In genomic region chr1:1547476-1547875, GRCh38 we compare ENCODE assay signal across 31 cellular contexts. TPM values are rescaled to one million over a fixed set of nuclear protein-coding genes. Genes with fewer than 3 reads are reported as not detected.
"Had no signal": no experiment of that assay in that cellular context is flagged by ENCODE, and none has a peak within 500 bp of the region (broad histone marks: within the 10 kb centered on the region; RNA-seq: fewer than 3 reads in every experiment).

No MANE protein-coding gene starts in this region.

- H3K27ac Mint-ChIP-seq: activated naive CD4-positive, alpha-beta T cell treated with anti-CD3 and anti-CD28 coated beads for 36 hours; activated naive CD8-positive, alpha-beta T cell treated with anti-CD3 and anti-CD28 coated beads, Interleukin-2, amount 10 ng/mL, durations not matched to agents 7 days and 5 days; activated T-helper 17 cell treated with anti-CD3 and anti-CD28 coated beads, Interleukin-2, amount 50 U/mL, for 72 hours had no signal

- H3K27ac ChIP-seq: ascending aorta, body of pancreas, SJCRH30 had no signal

- H3K9me3 Mint-ChIP-seq: activated naive CD4-positive, alpha-beta T cell treated with anti-CD3 and anti-CD28 coated beads for 36 hours; activated naive CD8-positive, alpha-beta T cell treated with anti-CD3 and anti-CD28 coated beads, Interleukin-2, amount 10 ng/mL, durations not matched to agents 7 days and 5 days; activated T-helper 17 cell treated with anti-CD3 and anti-CD28 coated beads, Interleukin-2, amount 50 U/mL, for 72 hours had no signal

- ATAC-seq: activated CD4-positive, CD25-positive, alpha-beta regulatory T cell treated with anti-CD3 and anti-CD28 coated beads, Interleukin-2, amount 50 U/mL, for 24 hours; activated T-helper 17 cell treated with anti-CD3 and anti-CD28 coated beads, Interleukin-2, amount 50 U/mL, for 72 hours; body of pancreas; Panc1 had no signal

- H3K27me3 ChIP-seq: ascending aorta, body of pancreas, SJCRH30 had no signal

- H3K4me1 Mint-ChIP-seq: activated naive CD8-positive, alpha-beta T cell treated with anti-CD3 and anti-CD28 coated beads, Interleukin-2, amount 10 ng/mL, durations not matched to agents 7 days and 5 days; activated T-helper 17 cell treated with anti-CD3 and anti-CD28 coated beads, Interleukin-2, amount 50 U/mL, for 72 hours had no signal

- H3K4me1 ChIP-seq: ascending aorta, SJCRH30 had no signal

- H3K27me3 Mint-ChIP-seq: activated naive CD8-positive, alpha-beta T cell treated with anti-CD3 and anti-CD28 coated beads, Interleukin-2, amount 10 ng/mL, durations not matched to agents 7 days and 5 days; activated T-helper 17 cell treated with anti-CD3 and anti-CD28 coated beads, Interleukin-2, amount 50 U/mL, for 72 hours had no signal

- H3K9me3 ChIP-seq: ascending aorta, body of pancreas, SJCRH30, SK-N-SH had no signal

- DNase-seq: activated CD4-positive, alpha-beta T cell treated with anti-CD3 and anti-CD28 coated beads for 4 hours; activated CD4-positive, alpha-beta T cell treated with anti-CD3 and anti-CD28 coated beads, Interleukin-2, amount 50 U/mL, for 48 hours; activated CD8-positive, alpha-beta memory T cell treated with anti-CD3 and anti-CD28 coated beads for 24 hours; activated gamma-delta T cell; activated naive CD4-positive, alpha-beta T cell treated with anti-CD3 and anti-CD28 coated beads for 36 hours; activated naive CD8-positive, alpha-beta T cell treated with anti-CD3 and anti-CD28 coated beads, Interleukin-2, amount 10 ng/mL, durations not matched to agents 7 days and 5 days; activated T-cell treated with anti-CD3 and anti-CD28 coated beads, Interleukin-2, amount 50 U/mL, for 48 hours; amniotic stem cell; body of pancreas; central memory CD4-positive, alpha-beta T cell; IMR-90; KG1; NCI-H1048; NCI-H1417; NCI-H1930; NCI-H2107; NCI-H2171 treated with DMSO at 0.1 percent for 48 hours; NCI-H345; NCI-H510A; NCI-H69; NK-92 treated with Interleukin-12 subunit alpha and Interleukin-12 subunit beta, amount 100 ng/mL, for 24 hours; OCI-M1; Right ventricle myocardium superior; RPMI8226; SJCRH30; SK-N-SH; T-helper 1 cell had no signal

- H3K4me3 Mint-ChIP-seq: activated naive CD4-positive, alpha-beta T cell treated with anti-CD3 and anti-CD28 coated beads for 36 hours; activated naive CD8-positive, alpha-beta T cell treated with anti-CD3 and anti-CD28 coated beads, Interleukin-2, amount 10 ng/mL, durations not matched to agents 7 days and 5 days; activated T-helper 17 cell treated with anti-CD3 and anti-CD28 coated beads, Interleukin-2, amount 50 U/mL, for 72 hours had no signal

- H3K4me3 ChIP-seq: ascending aorta, body of pancreas, SJCRH30 had no signal

RNA-seq across cellular contexts. Expression of gene TMEM240, which starts 7.1 kb away (rescaled TPM):
- total RNA-seq: activated naive CD4-positive, alpha-beta T cell treated with anti-CD3 and anti-CD28 coated beads for 36 hours; ascending aorta had no signal
